ENCODE assay signal across 8 cellular contexts in genomic region chr18:74196220-74197119, GRCh38. TPM values are rescaled to one million over a fixed set of nuclear protein-coding genes. Genes with fewer than 3 reads are reported as not detected.
DNase-seq lines count a peak whose midpoint lies in the region; ATAC-seq and TF ChIP-seq lines count a peak whose summit lies in the region.

No MANE protein-coding gene starts in this region.

- no peaks in the 10 kb centered on the region for H3K9me3 Mint-ChIP-seq in activated naive CD4-positive, alpha-beta T cell treated with anti-CD3 and anti-CD28 coated beads, Interleukin-2, amount 50 U/mL, for 72 hours

- POLR2A ChIA-PET in GM10248 (lab: Yijun Ruan, JAX) = no interaction called here

- TF ChIP-seq CTCF in GM10248 (IDR thresholded peaks at IDR 0.05; ENCODE audit: control extremely low read depth, extremely low read depth, low read depth, missing control alignments) (peak; percentile 88), LNCaP clone FGC (IDR thresholded peaks at IDR 0.05; ENCODE audit: control insufficient read depth, extremely low read depth, insufficient read depth) (peak; percentile 80), cardiac muscle cell (IDR thresholded peaks at IDR 0.05; ENCODE audit: low read depth, low read length) (peak; percentile 76)

- H3K36me3 ChIP-seq in cardiac muscle cell = no peaks in the 10 kb centered on the region

- no peaks in the 10 kb centered on the region for H3K9me3 ChIP-seq in cardiac muscle cell (ENCODE audit: low read depth)

- CTCF ChIA-PET in GM10248 (lab: Yijun Ruan, JAX) = interaction anchor here (0.7 to 3.9 kb wide), 13 partner anchors 17 to 357 kb away, joined by 3 to 51 read pairs (median 4); no protein-coding TSS in a partner anchor

- peak overlapping the region; percentile 37 for H3K4me3 ChIP-seq in LNCaP clone FGC (ENCODE audit: low read depth, low read length)
- no peak overlapping the region for H3K4me3 ChIP-seq in cardiac muscle cell

- peak; percentile 79 to 83 for ATAC-seq in activated naive CD4-positive, alpha-beta T cell treated with anti-CD3 and anti-CD28 coated beads, Interleukin-2, amount 50 U/mL, for 72 hours

- DNase-seq in GM10248 (ENCODE audit: extremely low spot score) (peak; percentile 80), HCEC 1CT (peak; percentile 64), LNCaP clone FGC (ENCODE audit: low read depth) (peak; percentile 52), SHP77 treated with DMSO at 0.1 percent for 48 hours (lab: John Stamatoyannopoulos, UW) (peak; percentile 54), cardiac muscle cell (ENCODE audit: low read depth in 1 of 2, low spot score in 1 of 2) (peak; percentile 72 to 85), putamen (ENCODE audit: low spot score) (peak; percentile 53), mesenteric fat pad (ENCODE audit: low spot score) (no peak)
- DNase-seq in activated naive CD4-positive, alpha-beta T cell treated with anti-CD3 and anti-CD28 coated beads, Interleukin-2, amount 50 U/mL, for 72 hours (ENCODE audit: low spot score in 2 of 2) = peak in 1 of 2 donors; percentile 30

- peak overlapping the region in 1 of 2 donors; percentile 66 for H3K27ac Mint-ChIP-seq in activated naive CD4-positive, alpha-beta T cell treated with anti-CD3 and anti-CD28 coated beads, Interleukin-2, amount 50 U/mL, for 72 hours

- no peaks in the 10 kb centered on the region for H3K4me1 ChIP-seq in cardiac muscle cell (ENCODE audit: low read depth)

- H3K27me3 ChIP-seq in cardiac muscle cell = no peaks in the 10 kb centered on the region

- no peaks in the 10 kb centered on the region for H3K36me3 Mint-ChIP-seq in activated naive CD4-positive, alpha-beta T cell treated with anti-CD3 and anti-CD28 coated beads, Interleukin-2, amount 50 U/mL, for 72 hours

- H3K27ac ChIP-seq in cardiac muscle cell = no peak overlapping the region

RNA-seq across cellular contexts. Expression of gene TIMM21, which starts 48.1 kb away (rescaled TPM):
- total RNA-seq in activated naive CD4-positive, alpha-beta T cell treated with anti-CD3 and anti-CD28 coated beads, Interleukin-2, amount 50 U/mL, for 72 hours = 10 to 100 TPM; 61.0 TPM
- total RNA-seq in cardiac muscle cell (30.9 and 57.3 TPM in 2 replicates), mesenteric fat pad (28.9 TPM)
- 120 and 147 TPM in 2 replicates for polyA plus RNA-seq in cardiac muscle cell

RNA-seq across cellular contexts. Expression of gene FBXO15, which starts 48.8 kb away (rescaled TPM):
- total RNA-seq in activated naive CD4-positive, alpha-beta T cell treated with anti-CD3 and anti-CD28 coated beads, Interleukin-2, amount 50 U/mL, for 72 hours = 1 to 10 TPM; 1.2 to 4.8 TPM
- 1.3 and 3.5 TPM in 2 replicates for total RNA-seq in cardiac muscle cell
- polyA plus RNA-seq in cardiac muscle cell = 4.6 and 6.7 TPM in 2 replicates
- total RNA-seq in mesenteric fat pad = 0.29 TPM
